10 cellular contexts compared by ENCODE assay signal in genomic region chr15:90003736-90004135, GRCh38. TPM values are rescaled to one million over a fixed set of nuclear protein-coding genes. Genes with fewer than 3 reads are reported as not detected.
DNase-seq lines count a peak whose midpoint lies in the region; ATAC-seq and TF ChIP-seq lines count a peak whose summit lies in the region.
"Had no signal": no experiment of that assay in that cellular context is flagged by ENCODE, and none has a peak within 500 bp of the region (broad histone marks: within the 10 kb centered on the region; RNA-seq: fewer than 3 reads in every experiment).

No MANE protein-coding gene starts in this region.

- H3K27ac ChIP-seq in CD8-positive, alpha-beta memory T cell (ENCODE audit: low read depth, low read length), result no peak overlapping the region
- H3K27ac ChIP-seq in OCI-LY1 (ENCODE audit: low read depth, low read length, poor library complexity, severe bottlenecking) (peak overlapping the region; percentile 59), osteoblast (ENCODE audit: low read depth, low read length) (peak overlapping the region; percentile 88)

- CTCF ChIA-PET in CD8-positive, alpha-beta memory T cell (lab: Charles Lee), result no interaction called here

- peaks cover 0 to 2% (median 0%) of the 10 kb centered on the region in 5 donors for H3K9me3 Mint-ChIP-seq in CD8-positive, alpha-beta memory T cell
- H3K9me3 Mint-ChIP-seq in endothelial cell (ENCODE audit: unreplicated experiment), result peaks cover 4% of the 10 kb centered on the region

- peak overlapping the region; percentile 73; the same call in 1 of the 2 replicates for H3K9ac ChIP-seq in OCI-LY1 (ENCODE audit: low read length)

- H3K4me3 Mint-ChIP-seq in CD8-positive, alpha-beta memory T cell, result peak overlapping the region in 6 of 7 donors; percentile 64 to 94 (median 85)
- H3K4me3 Mint-ChIP-seq in endothelial cell (ENCODE audit: unreplicated experiment), result peak overlapping the region; percentile 97

- ATAC-seq in HG02763 (IDR thresholded peaks at IDR 0.05; ENCODE audit: unreplicated experiment) (no peak), HG02759 (IDR thresholded peaks at IDR 0.05; ENCODE audit: unreplicated experiment) (no peak), HG03039 (IDR thresholded peaks at IDR 0.05; ENCODE audit: unreplicated experiment) (no peak)
- ATAC-seq: activated CD4-positive, CD25-positive, alpha-beta regulatory T cell treated with anti-CD3 and anti-CD28 coated beads, Interleukin-2, amount 50 U/mL, for 24 hours had no signal

- no peaks in the 10 kb centered on the region for H3K9me2 ChIP-seq in OCI-LY1 (ENCODE audit: low read depth, low read length)

- no peaks in the 10 kb centered on the region for H3K9me3 ChIP-seq in CD8-positive, alpha-beta memory T cell (ENCODE audit: low read length)
- H3K9me3 ChIP-seq in OCI-LY1 (ENCODE audit: low read length) (no peaks in the 10 kb centered on the region), osteoblast (ENCODE audit: low read depth, low read length) (no peaks in the 10 kb centered on the region)

- H3K27me3 Mint-ChIP-seq in CD8-positive, alpha-beta memory T cell, result peaks cover 0 to 4% of the 10 kb centered on the region in 2 donors
- peaks cover 17% of the 10 kb centered on the region for H3K27me3 Mint-ChIP-seq in endothelial cell (ENCODE audit: unreplicated experiment)

- peaks cover 55 to 72% (median 72%) of the 10 kb centered on the region in 3 donors for H3K4me1 Mint-ChIP-seq in CD8-positive, alpha-beta memory T cell
- H3K4me1 Mint-ChIP-seq in endothelial cell (ENCODE audit: unreplicated experiment), result peaks cover 63% of the 10 kb centered on the region

- H3F3A ChIP-seq in OCI-LY1 (ENCODE audit: insufficient read depth, low read length), result no peaks in the 10 kb centered on the region

- no peak overlapping the region for H3K4me3 ChIP-seq in CD8-positive, alpha-beta memory T cell (ENCODE audit: low read length)
- H3K4me3 ChIP-seq in OCI-LY1 (ENCODE audit: low read depth, low read length, poor library complexity, severe bottlenecking) (peak overlapping the region; percentile 80), osteoblast (ENCODE audit: insufficient read depth, low read length) (peak overlapping the region; percentile 23)

- H3K4me1 ChIP-seq in CD8-positive, alpha-beta memory T cell (ENCODE audit: insufficient read depth, low read length), result peaks cover 50% of the 10 kb centered on the region
- H3K4me1 ChIP-seq in OCI-LY1 (ENCODE audit: insufficient read depth, low read length, severe bottlenecking) (peaks cover 69% of the 10 kb centered on the region), osteoblast (ENCODE audit: insufficient read depth, low read length) (peaks cover 40% of the 10 kb centered on the region)

- H4K20me1 ChIP-seq in OCI-LY1 (ENCODE audit: insufficient read depth, low read length), result no peaks in the 10 kb centered on the region
- H4K20me1 ChIP-seq in osteoblast (ENCODE audit: insufficient read depth, low read length), result peaks cover 19% of the 10 kb centered on the region

- peak overlapping the region; percentile 92; the same call in 1 of the 2 replicates for H3K4me2 ChIP-seq in OCI-LY1 (ENCODE audit: low read length)
- H3K4me2 ChIP-seq in osteoblast (ENCODE audit: insufficient read depth, low read length), result peak overlapping the region; percentile 43

- TF ChIP-seq CTCF in OCI-LY1 (IDR thresholded peaks at IDR 0.05; ENCODE audit: low read length) (no peak), endothelial cell (IDR thresholded peaks at IDR 0.05; ENCODE audit: unreplicated experiment) (no peak), osteoblast (IDR thresholded peaks at IDR 0.05; ENCODE audit: extremely low read depth, low read depth, low read length) (no peak)

- POLR2A ChIA-PET in CD8-positive, alpha-beta memory T cell (lab: Charles Lee), result no interaction called here

- peak overlapping the region; percentile 12 to 92 (median 61) for H3K27ac Mint-ChIP-seq in CD8-positive, alpha-beta memory T cell
- peak overlapping the region; percentile 25 for H3K27ac Mint-ChIP-seq in endothelial cell (ENCODE audit: unreplicated experiment)

- H3K36me3 Mint-ChIP-seq in CD8-positive, alpha-beta memory T cell, result peaks cover 0 to 11% (median 2%) of the 10 kb centered on the region in 3 donors
- peaks cover 11% of the 10 kb centered on the region for H3K36me3 Mint-ChIP-seq in endothelial cell (ENCODE audit: low read depth, unreplicated experiment)

- H3K27me3 ChIP-seq in CD8-positive, alpha-beta memory T cell (ENCODE audit: insufficient read depth, low read length, poor library complexity, severe bottlenecking), result no peaks in the 10 kb centered on the region
- H3K27me3 ChIP-seq in OCI-LY1 (ENCODE audit: insufficient read depth, low read length) (no peaks in the 10 kb centered on the region), osteoblast (ENCODE audit: insufficient read depth, low read length) (no peaks in the 10 kb centered on the region)

- H3K79me2 ChIP-seq in OCI-LY1 (ENCODE audit: insufficient read depth, low read length) (peaks cover 13% of the 10 kb centered on the region), osteoblast (ENCODE audit: insufficient read depth, low read length) (peaks cover 46% of the 10 kb centered on the region)

- no peaks in the 10 kb centered on the region for H3K36me3 ChIP-seq in CD8-positive, alpha-beta memory T cell (ENCODE audit: insufficient read depth, low read length)
- H3K36me3 ChIP-seq in OCI-LY1 (ENCODE audit: insufficient read depth, low read length) (peaks cover 13% of the 10 kb centered on the region; the same call in 1 of the 2 replicates), osteoblast (ENCODE audit: insufficient read depth, low read length) (no peaks in the 10 kb centered on the region)

- H2AFZ ChIP-seq in OCI-LY1 (ENCODE audit: low read length), result no peak overlapping the region
- H2AFZ ChIP-seq in osteoblast (ENCODE audit: low read length), result no peak overlapping the region

- no peak for DNase-seq in CD8-positive, alpha-beta memory T cell
- DNase-seq in endothelial cell (ENCODE audit: low spot score) (no peak), osteoblast (ENCODE audit: insufficient read length, low spot score, missing footprints) (peak; percentile 81), cerebellum (ENCODE audit: low spot score) (no peak)
- DNase-seq: stimulated activated CD8-positive, alpha-beta memory T cell treated with anti-CD3 and anti-CD28 coated beads, Interleukin-4, amount 100 ng/mL, for 48 hours had no signal

RNA-seq across cellular contexts. Expression of gene ZNF710, which starts 2.6 kb away (rescaled TPM):
- 10 to 100 TPM; 13.2 TPM for total RNA-seq in CD8-positive, alpha-beta memory T cell
- polyA plus RNA-seq in CD8-positive, alpha-beta memory T cell, result 2.6 TPM
- total RNA-seq in endothelial cell (ENCODE audit: unreplicated experiment), result 129 TPM
- 10.3 and 10.9 TPM in 2 replicates for total RNA-seq in osteoblast
- total RNA-seq in cerebellum, result 14.0 TPM
